Comparison of ENCODE assay signal across 14 cellular contexts in genomic region chr7:140045697-140046096, GRCh38. TPM values are rescaled to one million over a fixed set of nuclear protein-coding genes. Genes with fewer than 3 reads are reported as not detected.
DNase-seq lines count a peak whose midpoint lies in the region; ATAC-seq, FAIRE-seq and TF ChIP-seq lines count a peak whose summit lies in the region.
"Had no signal": no experiment of that assay in that cellular context is flagged by ENCODE, and none has a peak within 500 bp of the region (broad histone marks: within the 10 kb centered on the region; RNA-seq: fewer than 3 reads in every experiment).

No MANE protein-coding gene starts in this region.

- DNase-seq in T-helper 1 cell (no peak), left ventricle myocardium superior (no peak), right cardiac atrium (no peak), pancreas (no peak), Ammon's horn (ENCODE audit: low spot score) (no peak), SIG-M5 treated with dmso at 0.1 percent for 504 hours (lab: John Stamatoyannopoulos, UW; ENCODE audit: unreplicated experiment) (no peak)
- DNase-seq: AML-193; CD4-positive, CD25-positive, alpha-beta regulatory T cell; DMS53 had no signal

- no peaks in the 10 kb centered on the region for H3K9me3 Mint-ChIP-seq in T-helper 1 cell treated with Interleukin-12 subunit alpha and Interleukin-12 subunit beta and Interleukin-4 antibody, amounts not matched to agents 30 μg/mL and 1 μg/mL, for 36 hours
- H3K9me3 Mint-ChIP-seq: CD4-positive, CD25-positive, alpha-beta regulatory T cell had no signal

- H3K27me3 ChIP-seq in right cardiac atrium (ENCODE audit: control insufficient read depth, insufficient read depth) (no peaks in the 10 kb centered on the region), pancreas (no peaks in the 10 kb centered on the region)
- H3K27me3 ChIP-seq: BLaER1 treated with 17β-estradiol and CSF1 and Interleukin-3, amounts not matched to agents 10 nM and 100 nM had no signal

- H3K4me1 ChIP-seq in right cardiac atrium (ENCODE audit: control insufficient read depth, insufficient read depth, low read length) (peaks cover 8% of the 10 kb centered on the region), pancreas (peaks cover 19 to 30% (median 24%) of the 10 kb centered on the region in 3 donors)
- H3K4me1 ChIP-seq: HAP-1 had no signal

- no peak for TF ChIP-seq CTCF in pancreas (IDR thresholded peaks at IDR 0.05)

- H3K27ac ChIP-seq in right cardiac atrium (ENCODE audit: low read length) (no peak overlapping the region), pancreas (peak overlapping the region in 1 of 4 donors; percentile 30)
- H3K27ac ChIP-seq: 22Rv1; BLaER1 treated with 17β-estradiol and CSF1 and Interleukin-3, amounts not matched to agents 10 nM and 100 nM had no signal

- peaks cover 55% of the 10 kb centered on the region for H3K36me3 Mint-ChIP-seq in T-helper 1 cell treated with Interleukin-12 subunit alpha and Interleukin-12 subunit beta and Interleukin-4 antibody, amounts not matched to agents 30 μg/mL and 1 μg/mL, for 36 hours (ENCODE audit: low read depth)

- ATAC-seq in left ventricle myocardium superior, result peak; percentile 42
- ATAC-seq in right cardiac atrium, result no peak
- peak in 3 of 4 donors; percentile 28 to 38 (median 33) for ATAC-seq in pancreas

- H3K36me3 ChIP-seq in pancreas, result no peaks in the 10 kb centered on the region
- H3K36me3 ChIP-seq: HAP-1 had no signal

- WGBS in right cardiac atrium, result 55% methylated on average over 6 of the region's 6 CpGs
- WGBS in pancreas, 2 donors, result 18 to 19% methylated on average over 6 of the region's 6 CpGs

- H3K9me3 ChIP-seq in right cardiac atrium (ENCODE audit: control insufficient read depth, low read length) (no peaks in the 10 kb centered on the region), pancreas (no peaks in the 10 kb centered on the region)
- H3K9me3 ChIP-seq: BLaER1 treated with 17β-estradiol and CSF1 and Interleukin-3, amounts not matched to agents 10 nM and 100 nM; HAP-1 had no signal

- peaks cover 20% of the 10 kb centered on the region for H3K4me1 Mint-ChIP-seq in T-helper 1 cell treated with Interleukin-12 subunit alpha and Interleukin-12 subunit beta and Interleukin-4 antibody, amounts not matched to agents 30 μg/mL and 1 μg/mL, for 36 hours (ENCODE audit: low read depth)

- no peaks in the 10 kb centered on the region for H3K27me3 Mint-ChIP-seq in T-helper 1 cell treated with Interleukin-12 subunit alpha and Interleukin-12 subunit beta and Interleukin-4 antibody, amounts not matched to agents 30 μg/mL and 1 μg/mL, for 36 hours (ENCODE audit: low read depth)
- H3K27me3 Mint-ChIP-seq: CD4-positive, CD25-positive, alpha-beta regulatory T cell had no signal

- FAIRE-seq in pancreas (lab: Jason Lieb, UNC), result no peak
- FAIRE-seq: H1 had no signal

- no peak overlapping the region for H3K4me3 Mint-ChIP-seq in T-helper 1 cell treated with Interleukin-12 subunit alpha and Interleukin-12 subunit beta and Interleukin-4 antibody, amounts not matched to agents 30 μg/mL and 1 μg/mL, for 36 hours
- H3K4me3 Mint-ChIP-seq: CD4-positive, CD25-positive, alpha-beta regulatory T cell had no signal

- peak overlapping the region; percentile 20 for H3K27ac Mint-ChIP-seq in T-helper 1 cell treated with Interleukin-12 subunit alpha and Interleukin-12 subunit beta and Interleukin-4 antibody, amounts not matched to agents 30 μg/mL and 1 μg/mL, for 36 hours

- H3K4me3 ChIP-seq in right cardiac atrium (ENCODE audit: low read length) (no peak overlapping the region), pancreas (no peak overlapping the region)
- H3K4me3 ChIP-seq: BLaER1 treated with 17β-estradiol and CSF1 and Interleukin-3, amounts not matched to agents 10 nM and 100 nM; HAP-1 had no signal

- intact Hi-C loops in left ventricle myocardium superior (cut with micrococcal nuclease) (no loop called here), right cardiac atrium (cut with DNase I) (no loop called here), pancreas (cut with DNase I) (no loop called here)

RNA-seq across cellular contexts. Expression of gene PARP12, which starts 17.1 kb away (rescaled TPM):
- total RNA-seq in left ventricle myocardium superior (13.8 TPM), right cardiac atrium (10 to 100 TPM in 3 of 4 donors, 1 to 10 TPM in 1; 9.9 to 21.6 (median 11.3) TPM), pancreas (10 to 100 TPM; 10.8 to 34.8 (median 21.3) TPM)
- polyA plus RNA-seq in right cardiac atrium (9.4 TPM), pancreas (10 to 100 TPM; 26.9 to 30.8 TPM)

Comparison
In these comparisons a context has a peak if more than half of its experiments do, and no peak if none do; other contexts are left out.
1. ATAC-seq: peak in left ventricle myocardium superior (single experiment) and pancreas (3 of 4); none in right cardiac atrium (0 of 2).